In the genomic region with DNA sequence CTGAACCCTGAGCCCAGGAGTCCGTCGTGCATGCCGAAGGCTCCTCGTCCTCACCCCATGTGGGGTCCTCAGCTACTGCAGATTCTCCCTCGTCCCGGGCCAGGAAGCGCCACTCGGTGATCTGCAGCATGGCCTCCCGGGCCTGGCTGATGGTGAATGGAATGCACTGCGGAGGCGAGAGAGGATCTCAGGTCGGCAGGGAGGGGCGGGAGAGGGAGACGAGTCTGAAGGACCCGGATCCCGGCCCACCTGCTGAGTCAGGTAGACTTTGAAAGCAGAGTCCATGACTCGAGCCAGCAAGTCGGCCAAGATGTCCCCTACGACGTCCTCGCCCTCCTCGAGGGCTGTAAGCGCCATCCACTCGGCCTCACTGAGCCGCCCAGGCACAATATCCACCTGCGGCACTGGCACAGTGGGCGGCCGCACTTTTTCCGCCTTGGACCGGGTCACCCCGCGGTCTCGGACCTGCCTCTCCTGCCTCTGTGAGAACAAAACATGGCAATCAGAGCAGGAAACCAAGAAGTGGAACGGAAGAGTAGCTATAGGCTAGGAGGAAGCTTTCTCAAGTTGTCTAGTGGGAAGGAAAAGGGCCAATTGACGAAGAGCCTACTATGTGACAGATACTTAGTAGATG, we compare ENCODE assay signal across 9 cellular contexts. TPM values are rescaled to one million over a fixed set of nuclear protein-coding genes. Genes with fewer than 3 reads are reported as not detected.
DNase-seq lines count a peak whose midpoint lies in the region; ATAC-seq, FAIRE-seq and TF ChIP-seq lines count a peak whose summit lies in the region.
"Had no signal": no experiment of that assay in that cellular context is flagged by ENCODE, and none has a peak within 500 bp of the region (broad histone marks: within the 10 kb centered on the region; RNA-seq: fewer than 3 reads in every experiment).

No MANE protein-coding gene starts in this region.

- H3K36me3 ChIP-seq in ES-I3 (ENCODE audit: insufficient read depth, low read length), result no peaks in the 10 kb centered on the region

- H3K27ac Mint-ChIP-seq in activated B cell treated with CpG ODN at 0.5 μM for 24 hours, result peak overlapping the region; percentile 59

- H3K4me3 ChIP-seq in foreskin fibroblast (ENCODE audit: low read depth in 1 of 2, low read length in 2 of 2) (peak overlapping the region; percentile 46 to 55), skeletal muscle cell (ENCODE audit: low read depth, low read length) (peak overlapping the region; percentile 40)

- peaks cover 60% of the 10 kb centered on the region for H3K4me1 Mint-ChIP-seq in activated B cell treated with CpG ODN at 0.5 μM for 24 hours

- H3K27me3 Mint-ChIP-seq in activated B cell treated with CpG ODN at 0.5 μM for 24 hours, result no peaks in the 10 kb centered on the region

- ATAC-seq in activated B cell treated with CpG ODN at 0.5 μM for 24 hours (ENCODE audit: low read depth), result no peak
- ATAC-seq in HG03457 (IDR thresholded peaks at IDR 0.05; ENCODE audit: unreplicated experiment), result no peak

- CTCF ChIA-PET in activated B cell treated with CpG ODN at 0.5 μM for 24 hours (lab: Charles Lee), result interaction anchor here (2.6 kb wide), 1 partner anchor 23 kb away, joined by 14 read pairs; no protein-coding TSS in a partner anchor

- TF ChIP-seq POLR2A in GM12892 (IDR thresholded peaks at IDR 0.05; ENCODE audit: low read depth, low read length), result no peak

- H3K4me3 Mint-ChIP-seq in activated B cell treated with CpG ODN at 0.5 μM for 24 hours, result peak overlapping the region; percentile 80

- H3K9me3 Mint-ChIP-seq in activated B cell treated with CpG ODN at 0.5 μM for 24 hours, result no peaks in the 10 kb centered on the region

- peak overlapping the region; percentile 58; the same call in 1 of the 2 replicates for H3K9ac ChIP-seq in ES-I3 (ENCODE audit: low read depth, low read length)

- POLR2A ChIA-PET in activated B cell treated with CpG ODN at 0.5 μM for 24 hours (lab: Charles Lee), result interaction anchor here (0.6 to 2.1 kb wide), 6 partner anchors 24 to 66 kb away, joined by 3 to 8 read pairs (median 4); a partner anchor contains a TSS

- no peak for DNase-seq in activated B cell treated with CpG ODN at 0.5 μM for 24 hours
- no peak for DNase-seq in foreskin fibroblast
- no peak for DNase-seq in skeletal muscle cell (ENCODE audit: low read depth)
- DNase-seq in NCI-H2081 (lab: John Stamatoyannopoulos, UW), result no peak
- no peak for DNase-seq in NCI-H146 (lab: John Stamatoyannopoulos, UW)
- no peak for DNase-seq in GM12892 (ENCODE audit: insufficient read length)
- DNase-seq: left colon had no signal

- no peak for FAIRE-seq in GM12892 (lab: Jason Lieb, UNC)

- TF ChIP-seq CTCF in activated B cell treated with CpG ODN at 0.5 μM for 24 hours (IDR thresholded peaks at IDR 0.05) (no peak), foreskin fibroblast (IDR thresholded peaks at IDR 0.05; ENCODE audit: low read depth, low read length) (no peak)

- no peaks in the 10 kb centered on the region for H3K36me3 Mint-ChIP-seq in activated B cell treated with CpG ODN at 0.5 μM for 24 hours (ENCODE audit: low read depth)

- intact Hi-C loops in activated B cell treated with CpG ODN at 0.5 μM for 24 hours (cut with micrococcal nuclease), result no loop called here

- no peaks in the 10 kb centered on the region for H3K9me3 ChIP-seq in ES-I3 (ENCODE audit: control insufficient read depth, insufficient read depth, low read length)

- peaks cover 4% of the 10 kb centered on the region; the same call in 1 of the 2 replicates for H3K4me1 ChIP-seq in ES-I3 (ENCODE audit: insufficient read depth, low read length)

RNA-seq across cellular contexts. Expression of a gene that starts 5.5 kb away (rescaled TPM):
- 3.9 and 5.5 TPM in 2 replicates for total RNA-seq in activated B cell treated with CpG ODN at 0.5 μM for 24 hours
- polyA plus RNA-seq in GM12892 (2012; ENCODE audit: missing spikeins), result 2.0 TPM

RNA-seq across cellular contexts. Expression of a gene that starts 5.7 kb away (rescaled TPM):
- total RNA-seq in activated B cell treated with CpG ODN at 0.5 μM for 24 hours, result 32.3 and 33.5 TPM in 2 replicates
- polyA plus RNA-seq in GM12892 (2012; ENCODE audit: missing spikeins), result 80.9 TPM

RNA-seq across cellular contexts. Expression of a gene that starts 25.9 kb away (rescaled TPM):
- 8.3 and 11.6 TPM in 2 replicates for total RNA-seq in activated B cell treated with CpG ODN at 0.5 μM for 24 hours
- 8.4 TPM for polyA plus RNA-seq in GM12892 (2012; ENCODE audit: missing spikeins)

RNA-seq across cellular contexts. Expression of a gene that starts 35.8 kb away (rescaled TPM):
- 122 and 137 TPM in 2 replicates for total RNA-seq in activated B cell treated with CpG ODN at 0.5 μM for 24 hours
- 34.7 TPM for polyA plus RNA-seq in GM12892 (2012; ENCODE audit: missing spikeins)

RNA-seq across cellular contexts. Expression of a gene that starts 39.0 kb away (rescaled TPM):
- total RNA-seq in activated B cell treated with CpG ODN at 0.5 μM for 24 hours, result 47.9 and 51.3 TPM in 2 replicates
- 13.6 TPM for polyA plus RNA-seq in GM12892 (2012; ENCODE audit: missing spikeins)
